Comparison of ENCODE assay signal across 1 cellular context in genomic region chr12:66744956-66745383, GRCh38.
TF ChIP-seq lines count a peak whose summit lies in the region.

No MANE protein-coding gene starts in this region.

TF ChIP-seq in HEK293, 187 proteins besides CTCF, POLR2A, EP300 and RAD21 (continued from another document):
- TF ChIP-seq KLF17 (tag by site-specific recombination; IDR thresholded peaks at IDR 0.05), result no peak
- 0 out of 2 replicates have a peak, but pooled peaks have one; percentile 43 for TF ChIP-seq ZNF610 (tag by site-specific recombination; IDR thresholded peaks at IDR 0.05; ENCODE audit: borderline replicate concordance)
- 0 out of 2 replicates have a peak, but pooled peaks have one; percentile 29 for TF ChIP-seq OVOL3 (tag by site-specific recombination; IDR thresholded peaks at IDR 0.05)
- TF ChIP-seq ZNF600 (tag by site-specific recombination; IDR thresholded peaks at IDR 0.05), result no peak
- no peak for TF ChIP-seq ZNF138 (tag by site-specific recombination; IDR thresholded peaks at IDR 0.05; ENCODE audit: borderline replicate concordance)
- TF ChIP-seq ZNF280D (tag by site-specific recombination; IDR thresholded peaks at IDR 0.05), result no peak
- 0 out of 2 replicates have a peak, but pooled peaks have one; percentile 55 for TF ChIP-seq ZBTB21 (tag by site-specific recombination; IDR thresholded peaks at IDR 0.05)
- TF ChIP-seq FEZF1 (tag by site-specific recombination; IDR thresholded peaks at IDR 0.05), result peak; percentile 96
- no peak for TF ChIP-seq SETDB1 (IDR thresholded peaks at IDR 0.05; ENCODE audit: insufficient read length, low read length)
- TF ChIP-seq ZNF184 (tag by site-specific recombination; IDR thresholded peaks at IDR 0.05), result no peak
- no peak for TF ChIP-seq SCRT1 (tag by site-specific recombination; IDR thresholded peaks at IDR 0.05; ENCODE audit: borderline replicate concordance)
- TF ChIP-seq TCF7L2 (IDR thresholded peaks at IDR 0.05; ENCODE audit: borderline replicate concordance, low read depth, low read length), result peak; percentile 40; the same call in 1 of the 2 replicates
- TF ChIP-seq OSR2 (tag by site-specific recombination; IDR thresholded peaks at IDR 0.05), result peak; percentile 73
- no peak for TF ChIP-seq ZNF747 (tag by site-specific recombination; IDR thresholded peaks at IDR 0.05)
- no peak for TF ChIP-seq ZSCAN23 (tag by site-specific recombination; IDR thresholded peaks at IDR 0.05)
- TF ChIP-seq ZNF521 (tag by site-specific recombination; IDR thresholded peaks at IDR 0.05), result no peak
- TF ChIP-seq ATF2 (tag by site-specific recombination; IDR thresholded peaks at IDR 0.05; ENCODE audit: low read depth), result peak; percentile 58; the same call in 1 of the 2 replicates
- TF ChIP-seq ZFHX2 (tag by site-specific recombination; conservative IDR thresholded peaks at IDR 0.05), result no peak
- no peak for TF ChIP-seq ZBTB7A (tag by site-specific recombination; IDR thresholded peaks at IDR 0.05; ENCODE audit: low read depth)
- peak; percentile 87 for TF ChIP-seq ZNF629 (tag by site-specific recombination; IDR thresholded peaks at IDR 0.05)
- peak; percentile 84 for TF ChIP-seq ZIC2 (tag by site-specific recombination; IDR thresholded peaks at IDR 0.05)
- TF ChIP-seq ZNF350 (tag by site-specific recombination; IDR thresholded peaks at IDR 0.05), result no peak
- TF ChIP-seq ZNF366 (tag by site-specific recombination; conservative IDR thresholded peaks at IDR 0.05), result no peak
- no peak for TF ChIP-seq ZNF624 (tag by site-specific recombination; IDR thresholded peaks at IDR 0.05)
- TF ChIP-seq GLIS1 (tag by site-specific recombination; IDR thresholded peaks at IDR 0.05), result peak; percentile 87
- no peak for TF ChIP-seq PBX3 (CRISPR knock-in tag; IDR thresholded peaks at IDR 0.05)
- TF ChIP-seq ZNF670 (tag by site-specific recombination; IDR thresholded peaks at IDR 0.05; ENCODE audit: low read depth), result no peak
- no peak for TF ChIP-seq ZNF114 (tag by site-specific recombination; IDR thresholded peaks at IDR 0.05)
- no peak for TF ChIP-seq ZNF18 (tag by site-specific recombination; IDR thresholded peaks at IDR 0.05)
- no peak for TF ChIP-seq ZNF19 (tag by site-specific recombination; IDR thresholded peaks at IDR 0.05; ENCODE audit: low read depth)
- peak; percentile 91 for TF ChIP-seq PRDM6 (tag by site-specific recombination; IDR thresholded peaks at IDR 0.05)
- no peak for TF ChIP-seq ZNF148 (tag by site-specific recombination; IDR thresholded peaks at IDR 0.05; ENCODE audit: borderline replicate concordance)
- TF ChIP-seq KLF9 (tag by site-specific recombination; IDR thresholded peaks at IDR 0.05; ENCODE audit: low read depth), result no peak
- TF ChIP-seq ZNF423 (tag by site-specific recombination; IDR thresholded peaks at IDR 0.05), result no peak
- 0 out of 2 replicates have a peak, but pooled peaks have one; percentile 16 for TF ChIP-seq YY1 (tag by site-specific recombination; IDR thresholded peaks at IDR 0.05)
- TF ChIP-seq ZNF23 (tag by site-specific recombination; IDR thresholded peaks at IDR 0.05; ENCODE audit: borderline replicate concordance), result no peak
- no peak for TF ChIP-seq ZBTB48 (tag by site-specific recombination; IDR thresholded peaks at IDR 0.05)
- TF ChIP-seq SCRT2 (tag by site-specific recombination; IDR thresholded peaks at IDR 0.05), result peak; percentile 14; the same call in 1 of the 2 replicates
- TF ChIP-seq BCL11B (tag by site-specific recombination; IDR thresholded peaks at IDR 0.05; ENCODE audit: low read depth), result no peak
- no peak for TF ChIP-seq ZNF548 (tag by site-specific recombination; IDR thresholded peaks at IDR 0.05)
- TF ChIP-seq ZNF626 (tag by site-specific recombination; IDR thresholded peaks at IDR 0.05), result no peak
- peak; percentile 22; the same call in 1 of the 2 replicates for TF ChIP-seq WT1 (tag by site-specific recombination; IDR thresholded peaks at IDR 0.05)
- no peak for TF ChIP-seq SP3 (tag by site-specific recombination; IDR thresholded peaks at IDR 0.05)
- TF ChIP-seq ZNF692 (tag by site-specific recombination; IDR thresholded peaks at IDR 0.05), result peak; percentile 42; the same call in 1 of the 2 replicates
- no peak for TF ChIP-seq ZNF677 (tag by site-specific recombination; IDR thresholded peaks at IDR 0.05)
- TF ChIP-seq ZNF843 (tag by site-specific recombination; IDR thresholded peaks at IDR 0.05), result peak; percentile 88
- no peak; the same call in 1 of the 2 replicates for TF ChIP-seq TRIM28 (IDR thresholded peaks at IDR 0.05; ENCODE audit: borderline replicate concordance, low read length)
- TF ChIP-seq ZNF561 (tag by site-specific recombination; IDR thresholded peaks at IDR 0.05; ENCODE audit: borderline replicate concordance), result 0 out of 2 replicates have a peak, but pooled peaks have one; percentile 36
- TF ChIP-seq PRDM1 (tag by site-specific recombination; IDR thresholded peaks at IDR 0.05), result no peak
- no peak for TF ChIP-seq KLF7 (tag by site-specific recombination; IDR thresholded peaks at IDR 0.05; ENCODE audit: borderline replicate concordance)
- no peak for TF ChIP-seq ZNF623 (tag by site-specific recombination; IDR thresholded peaks at IDR 0.05)
- TF ChIP-seq ZNF132 (tag by site-specific recombination; IDR thresholded peaks at IDR 0.05; ENCODE audit: borderline replicate concordance), result no peak
TF ChIP-seq in HEK293: peak in this region for 31.
